ENCODE assay signal across 1 cellular context in genomic region chr5:71907589-71908145, GRCh38.
TF ChIP-seq lines count a peak whose summit lies in the region.

No MANE protein-coding gene starts in this region.

TF ChIP-seq in HCT116, 20 proteins besides CTCF, POLR2A, EP300 and RAD21 (continued from another document):
- TF ChIP-seq ZBTB33 (IDR thresholded peaks at IDR 0.05; ENCODE audit: extremely low read depth, insufficient replicate concordance, low read length), result no peak
- no peak for TF ChIP-seq SP1 (IDR thresholded peaks at IDR 0.05; ENCODE audit: low read depth)
- no peak for TF ChIP-seq EZH2 (IDR thresholded peaks at IDR 0.05)
- no peak for TF ChIP-seq FOSL1 (IDR thresholded peaks at IDR 0.05; ENCODE audit: low read depth)
- TF ChIP-seq CBX3 (IDR thresholded peaks at IDR 0.05; ENCODE audit: low read depth), result no peak
- TF ChIP-seq SIN3A (IDR thresholded peaks at IDR 0.05; ENCODE audit: low read depth), result no peak
- no peak for TF ChIP-seq TCF7L2 (IDR thresholded peaks at IDR 0.05; ENCODE audit: borderline replicate concordance, extremely low read depth, insufficient read depth, insufficient read length)
- no peak for TF ChIP-seq EZH2phosphoT487 (IDR thresholded peaks at IDR 0.05; ENCODE audit: borderline replicate concordance)
- TF ChIP-seq SRF (IDR thresholded peaks at IDR 0.05; ENCODE audit: low read depth), result no peak
- TF ChIP-seq EGR1 (IDR thresholded peaks at IDR 0.05; ENCODE audit: low read depth), result no peak
- TF ChIP-seq ELF1 (IDR thresholded peaks at IDR 0.05; ENCODE audit: borderline replicate concordance, low read depth), result no peak
TF ChIP-seq in HCT116: peak in this region for 0.
